In the genomic region with DNA sequence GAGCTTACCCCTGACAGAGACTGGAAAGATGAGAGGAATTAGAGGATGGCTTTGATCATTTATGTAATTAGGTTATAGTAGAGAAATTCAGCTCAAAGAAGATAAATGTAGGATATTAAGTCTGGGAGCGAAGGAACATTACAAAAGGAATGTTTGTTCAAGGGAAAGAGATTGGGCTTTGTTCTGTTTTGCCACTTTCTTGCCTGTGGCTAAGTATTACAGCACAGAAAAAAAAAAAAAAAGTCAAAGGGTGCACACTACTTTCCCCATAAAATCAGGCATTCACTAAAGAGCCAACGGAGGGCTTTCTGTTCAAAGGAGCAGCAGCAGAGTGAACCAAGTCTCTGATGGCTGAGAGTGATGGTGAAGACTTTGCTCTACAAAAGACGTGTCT, we compare ENCODE assay signal across 17 cellular contexts. TPM values are rescaled to one million over a fixed set of nuclear protein-coding genes. Genes with fewer than 3 reads are reported as not detected.
A peak's percentile ranks its signal among the peaks of the same experiment; 100 is the strongest.
DNase-seq lines count a peak whose midpoint lies in the region; ATAC-seq, FAIRE-seq and TF ChIP-seq lines count a peak whose summit lies in the region.
"Had no signal": no experiment of that assay in that cellular context is flagged by ENCODE, and none has a peak within 500 bp of the region (broad histone marks: within the 10 kb centered on the region; RNA-seq: fewer than 3 reads in every experiment).

No MANE protein-coding gene starts in this region.

- no peaks in the 10 kb centered on the region for H3K9me3 ChIP-seq in A549
- no peaks in the 10 kb centered on the region for H3K9me3 ChIP-seq in HAP-1
- H3K9me3 ChIP-seq in gastrocnemius medialis = no peaks in the 10 kb centered on the region
- H3K9me3 ChIP-seq: BLaER1 had no signal

- POLR2A ChIA-PET in A549 (lab: Yijun Ruan, JAX) = interaction anchor here (0.7 kb wide), 1 partner anchor 8 kb away, joined by 4 read pairs; no protein-coding TSS in a partner anchor

- no peak for DNase-seq in A549 (ENCODE audit: low read depth in 1 of 2, low spot score in 1 of 2)
- peak; percentile 18 to 32 for DNase-seq in HAP-1 (ENCODE audit: low spot score in 2 of 2)
- DNase-seq in foreskin melanocyte = peak; percentile 91
- no peak for DNase-seq in gastrocnemius medialis
- DNase-seq in NCI-H1694 (lab: John Stamatoyannopoulos, UW) = no peak
- no peak for DNase-seq in islet precursor cell
- no peak for DNase-seq in kidney tubule cell (ENCODE audit: low spot score)
- DNase-seq: AML-193, DMS79, EL, GOT3, KBM-7 had no signal

- H3K27me3 ChIP-seq in HAP-1 (ENCODE audit: low read depth) = peaks cover 12% of the 10 kb centered on the region
- no peaks in the 10 kb centered on the region for H3K27me3 ChIP-seq in gastrocnemius medialis
- H3K27me3 ChIP-seq: BLaER1 had no signal

- FAIRE-seq in A549 (lab: Jason Lieb, UNC) = no peak
- FAIRE-seq: G401.6, GM12891 had no signal

- intact Hi-C loops in gastrocnemius medialis (cut with DNase I; ENCODE audit: low total_unique reads) = loop anchor here (10.0 kb wide), 1 partner anchor 342 kb away; a partner anchor contains a TSS

- in situ Hi-C loops in HAP-1 (cut with MboI; ENCODE audit: low sequenced_read_pairs) (no loop called here), gastrocnemius medialis (cut with MboI; ENCODE audit: low sequenced_read_pairs in 4 of 4) (loop anchor here in 2 of 4 donors (10.0 to 25.0 kb wide), 2 partner anchors 152 to 656 kb away; a partner anchor contains a TSS)

- no peak for TF ChIP-seq EP300 in A549 (IDR thresholded peaks at IDR 0.05)

- no peak overlapping the region for H3K4me3 ChIP-seq in A549
- H3K4me3 ChIP-seq in HAP-1 = no peak overlapping the region
- no peak overlapping the region for H3K4me3 ChIP-seq in gastrocnemius medialis
- H3K4me3 ChIP-seq: BLaER1 had no signal

- TF ChIP-seq CTCF in A549 (IDR thresholded peaks at IDR 0.05) = no peak
- TF ChIP-seq CTCF in gastrocnemius medialis (IDR thresholded peaks at IDR 0.05 in 4 of 5, conservative IDR thresholded peaks at IDR 0.05 in 1 of 5) = no peak

- no peak for TF ChIP-seq POLR2A in A549 (IDR thresholded peaks at IDR 0.05; ENCODE audit: low read length)
- no peak for TF ChIP-seq POLR2A in gastrocnemius medialis (IDR thresholded peaks at IDR 0.05)

- TF ChIP-seq RAD21 in A549 (conservative IDR thresholded peaks at IDR 0.05 in 1 of 2, IDR thresholded peaks at IDR 0.05 in 1 of 2) = no peak

- WGBS in A549 (ENCODE audit: missing lambda C conversion rate) = 80% methylated on average over 3 of the region's 3 CpGs

- H3K36me3 ChIP-seq in HAP-1 (replicated peaks) = no peaks in the 10 kb centered on the region
- H3K36me3 ChIP-seq in gastrocnemius medialis = no peaks in the 10 kb centered on the region
- H3K36me3 ChIP-seq: BLaER1 had no signal

- no peak for ATAC-seq in A549
- no peak for ATAC-seq in gastrocnemius medialis

- peak overlapping the region; percentile 63 for H3K4me2 ChIP-seq in A549
- H3K4me2 ChIP-seq: BLaER1 had no signal

- H3K4me1 ChIP-seq in A549 (peaks cover 23% of the 10 kb centered on the region), HAP-1 (peaks cover 7% of the 10 kb centered on the region; the same call in 1 of the 2 replicates), gastrocnemius medialis (peaks cover 6 to 12% of the 10 kb centered on the region in 2 donors)
- H3K4me1 ChIP-seq: BLaER1 had no signal

- CTCF ChIA-PET in A549 (lab: Yijun Ruan, JAX) = interaction anchor here (0.7 to 11.4 kb wide), 3 partner anchors 28 to 454 kb away, joined by 3 to 288 read pairs (median 8); a partner anchor contains a TSS

- peak overlapping the region in 1 of 2 experiments; percentile 62; a peak in 5 of 6 replicates for H3K27ac ChIP-seq in A549
- peak overlapping the region; percentile 69 to 87 (median 75) for H3K27ac ChIP-seq in gastrocnemius medialis
- H3K27ac ChIP-seq: 22Rv1, BLaER1, HL-60 had no signal

TF ChIP-seq in A549, 52 proteins besides CTCF, POLR2A, EP300 and RAD21:
- no peak for TF ChIP-seq FOSL2 (IDR thresholded peaks at IDR 0.05)
- no peak for TF ChIP-seq FOSL2 (CRISPR knock-in tag; IDR thresholded peaks at IDR 0.05)
- no peak for TF ChIP-seq CHD4 (IDR thresholded peaks at IDR 0.05; ENCODE audit: borderline replicate concordance)
- no peak for TF ChIP-seq SMC3 (IDR thresholded peaks at IDR 0.05)
- no peak for TF ChIP-seq NPAS2 (CRISPR knock-in tag; IDR thresholded peaks at IDR 0.05; ENCODE audit: borderline replicate concordance)
- no peak for TF ChIP-seq FOSB (CRISPR knock-in tag; IDR thresholded peaks at IDR 0.05)
- TF ChIP-seq ZSCAN20 (CRISPR knock-in tag; IDR thresholded peaks at IDR 0.05) = no peak
- TF ChIP-seq PHF8 (IDR thresholded peaks at IDR 0.05; ENCODE audit: borderline replicate concordance, low read depth) = no peak
- TF ChIP-seq RNF2 (IDR thresholded peaks at IDR 0.05; ENCODE audit: borderline replicate concordance, low read depth) = no peak
- TF ChIP-seq, protein P1, sequence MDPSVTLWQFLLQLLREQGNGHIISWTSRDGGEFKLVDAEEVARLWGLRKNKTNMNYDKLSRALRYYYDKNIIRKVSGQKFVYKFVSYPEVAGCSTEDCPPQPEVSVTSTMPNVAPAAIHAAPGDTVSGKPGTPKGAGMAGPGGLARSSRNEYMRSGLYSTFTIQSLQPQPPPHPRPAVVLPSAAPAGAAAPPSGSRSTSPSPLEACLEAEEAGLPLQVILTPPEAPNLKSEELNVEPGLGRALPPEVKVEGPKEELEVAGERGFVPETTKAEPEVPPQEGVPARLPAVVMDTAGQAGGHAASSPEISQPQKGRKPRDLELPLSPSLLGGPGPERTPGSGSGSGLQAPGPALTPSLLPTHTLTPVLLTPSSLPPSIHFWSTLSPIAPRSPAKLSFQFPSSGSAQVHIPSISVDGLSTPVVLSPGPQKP (IDR thresholded peaks at IDR 0.05; ENCODE audit: low read depth, low read length) = no peak
- no peak for TF ChIP-seq HOXB5 (CRISPR knock-in tag; IDR thresholded peaks at IDR 0.05)
TF ChIP-seq in A549: peak in this region for 0.

RNA-seq across cellular contexts. Expression of a gene that starts 5.0 kb away (rescaled TPM):
- polyA plus RNA-seq in A549 (2011; rRNA removed) (194 and 216 TPM in 2 replicates), A549 (2017; fragmentation: RNase III; extraction: RNeasy Plus Mini Kit Qiagen cat#74134 plus additional on column Dnase treatment) (104 to 108 TPM (median 107 TPM) in 3 replicates)
- 142 and 158 TPM in 2 replicates for polyA plus RNA-seq in A549 (2012; cell fraction: cytosol; rRNA removed)
- 53.6 and 55.2 TPM in 2 replicates for polyA plus RNA-seq in A549 (2012; cell fraction: nucleus; rRNA removed)
- polyA minus RNA-seq in A549 (2011; rRNA and poly(A)+ RNA removed) = 45.8 and 63.6 TPM in 2 replicates
- total RNA-seq in gastrocnemius medialis = 10 to 100 TPM; 54.9 to 88.3 (median 77.7) TPM

Comparison
In these comparisons a context has a peak if more than half of its experiments do, and no peak if none do; other contexts are left out.
1. DNase-seq: peak in HAP-1 (2 of 2) and foreskin melanocyte (single experiment); none in A549 (0 of 2), gastrocnemius medialis (0 of 2), NCI-H1694 (single experiment), islet precursor cell (single experiment) and kidney tubule cell (single experiment).